Comparison of ENCODE assay signal across 14 cellular contexts in the genomic region with DNA sequence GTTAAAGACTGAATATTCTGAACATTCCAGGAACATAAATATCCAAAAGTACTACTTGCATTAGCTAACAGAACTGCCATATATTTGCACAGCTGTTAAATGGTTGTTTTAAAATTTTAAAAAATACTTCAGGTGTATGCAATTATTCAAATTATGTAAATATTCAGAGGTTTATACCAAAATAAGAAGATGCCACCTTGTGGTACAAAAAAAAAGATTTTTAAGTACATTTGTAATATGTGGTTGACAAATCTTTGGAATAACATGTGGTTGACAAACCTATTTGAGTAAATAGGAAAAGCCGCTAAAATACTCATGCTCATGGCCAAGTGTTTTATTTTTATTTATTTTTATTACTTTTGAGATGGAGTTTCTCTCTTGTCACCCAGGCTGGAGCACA.
DNase-seq lines count a peak whose midpoint lies in the region; TF ChIP-seq lines count a peak whose summit lies in the region.
"Had no signal": no experiment of that assay in that cellular context is flagged by ENCODE, and none has a peak within 500 bp of the region (broad histone marks: within the 10 kb centered on the region; RNA-seq: fewer than 3 reads in every experiment).

No MANE protein-coding gene starts in this region.

- no peaks in the 10 kb centered on the region for H3K36me3 ChIP-seq in Loucy (ENCODE audit: insufficient read depth, low read length)
- H3K36me3 ChIP-seq in left ventricle myocardium inferior, result no peaks in the 10 kb centered on the region
- H3K36me3 ChIP-seq: BLaER1 treated with 17β-estradiol and CSF1 and Interleukin-3, amounts not matched to agents 10 nM and 100 nM had no signal

- intact Hi-C loops in left ventricle myocardium inferior (cut with micrococcal nuclease), result no loop called here

- H3K27me3 ChIP-seq in Loucy (ENCODE audit: insufficient read depth, low read length, poor library complexity, severe bottlenecking) (no peaks in the 10 kb centered on the region), left ventricle myocardium inferior (ENCODE audit: low read depth) (no peaks in the 10 kb centered on the region)
- H3K27me3 ChIP-seq: BLaER1 treated with 17β-estradiol and CSF1 and Interleukin-3, amounts not matched to agents 10 nM and 100 nM had no signal

- TF ChIP-seq CTCF in AG10803 (conservative IDR thresholded peaks at IDR 0.05; ENCODE audit: low read length) (peak; percentile 9; the same call in 1 of the 2 replicates), Loucy (conservative IDR thresholded peaks at IDR 0.05; ENCODE audit: low read length) (peak; percentile 53), left ventricle myocardium inferior (IDR thresholded peaks at IDR 0.05; ENCODE audit: borderline replicate concordance) (no peak)

- H2AFZ ChIP-seq in Loucy (ENCODE audit: low read length), result no peak overlapping the region

- no peak overlapping the region for H3K4me2 ChIP-seq in Loucy (ENCODE audit: low read depth, low read length, poor library complexity, severe bottlenecking)
- H3K4me2 ChIP-seq: BLaER1 treated with 17β-estradiol and CSF1 and Interleukin-3, amounts not matched to agents 10 nM and 100 nM; KMS-11 had no signal

- H3K4me3 ChIP-seq in AG10803 (ENCODE audit: low read length) (no peak overlapping the region), Loucy (ENCODE audit: low read length, poor library complexity, severe bottlenecking) (no peak overlapping the region), left ventricle myocardium inferior (no peak overlapping the region)
- H3K4me3 ChIP-seq: BLaER1 treated with 17β-estradiol and CSF1 and Interleukin-3, amounts not matched to agents 10 nM and 100 nM had no signal

- H3K4me1 ChIP-seq in Loucy (ENCODE audit: insufficient read depth, low read length, poor library complexity, severe bottlenecking), result peaks cover 4% of the 10 kb centered on the region
- no peaks in the 10 kb centered on the region for H3K4me1 ChIP-seq in left ventricle myocardium inferior

- DNase-seq in AG10803 (ENCODE audit: low read depth), result no peak
- DNase-seq in RKO (ENCODE audit: low spot score), result peak; percentile 41
- DNase-seq in fibroblast of peridontal ligament (ENCODE audit: extremely low read depth), result peak; percentile 1
- DNase-seq in left ventricle myocardium inferior, result no peak
- DNase-seq in inferior parietal cortex (ENCODE audit: extremely low spot score), result no peak
- no peak for DNase-seq in GOT3 (lab: John Stamatoyannopoulos, UW)
- no peak for DNase-seq in DMS153 treated with DMSO at 0.1 percent for 48 hours (lab: John Stamatoyannopoulos, UW; ENCODE audit: unreplicated experiment)
- DNase-seq: activated CD8-positive, alpha-beta memory T cell treated with anti-CD3 and anti-CD28 coated beads, Interleukin-2, amount 50 U/mL, for 4 hours; activated naive CD4-positive, alpha-beta T cell treated with anti-CD3 and anti-CD28 coated beads, Interleukin-2, amount 10 ng/mL, durations not matched to agents 7 days and 5 days; NCI-H1930; stimulated activated CD4-positive, alpha-beta T cell treated with anti-CD3 and anti-CD28 coated beads, Interleukin-12 subunit alpha, Interleukin-12 subunit beta, amount 100 ng/mL, for 4 hours had no signal

- no peaks in the 10 kb centered on the region for H3F3A ChIP-seq in Loucy (ENCODE audit: low read depth)

- H3K9me3 ChIP-seq in Loucy (ENCODE audit: insufficient read depth, low read depth, low read length), result no peaks in the 10 kb centered on the region
- peaks cover 3% of the 10 kb centered on the region for H3K9me3 ChIP-seq in left ventricle myocardium inferior (replicated peaks)
- H3K9me3 ChIP-seq: BLaER1 treated with 17β-estradiol and CSF1 and Interleukin-3, amounts not matched to agents 10 nM and 100 nM had no signal

- H4K20me1 ChIP-seq in Loucy (ENCODE audit: insufficient read depth, low read length, poor library complexity, severe bottlenecking), result no peaks in the 10 kb centered on the region
- H4K20me1 ChIP-seq: BLaER1 treated with 17β-estradiol and CSF1 and Interleukin-3, amounts not matched to agents 10 nM and 100 nM had no signal

- H3K27ac ChIP-seq in left ventricle myocardium inferior (replicated peaks), result no peak overlapping the region
- H3K27ac ChIP-seq: BLaER1 treated with 17β-estradiol and CSF1 and Interleukin-3, amounts not matched to agents 10 nM and 100 nM; KMS-11 had no signal

- no peak overlapping the region for H3K9ac ChIP-seq in Loucy (ENCODE audit: low read depth, low read length, poor library complexity, severe bottlenecking)
- H3K9ac ChIP-seq: BLaER1 treated with 17β-estradiol and CSF1 and Interleukin-3, amounts not matched to agents 10 nM and 100 nM; KMS-11 had no signal

- H3K79me2 ChIP-seq in Loucy (ENCODE audit: insufficient read depth, low read length), result no peaks in the 10 kb centered on the region

- no peaks in the 10 kb centered on the region for H3K9me2 ChIP-seq in Loucy (replicated peaks; ENCODE audit: low read depth, low read length)

Comparison
In these comparisons a context has a peak if more than half of its experiments do, and no peak if none do; other contexts are left out.
1. DNase-seq: peak in RKO (single experiment) and fibroblast of peridontal ligament (single experiment); none in AG10803 (single experiment), left ventricle myocardium inferior (single experiment), inferior parietal cortex (single experiment), GOT3 (single experiment) and DMS153 treated with DMSO at 0.1 percent for 48 hours (single experiment).